ENCODE assay signal across 8 cellular contexts in the genomic region with DNA sequence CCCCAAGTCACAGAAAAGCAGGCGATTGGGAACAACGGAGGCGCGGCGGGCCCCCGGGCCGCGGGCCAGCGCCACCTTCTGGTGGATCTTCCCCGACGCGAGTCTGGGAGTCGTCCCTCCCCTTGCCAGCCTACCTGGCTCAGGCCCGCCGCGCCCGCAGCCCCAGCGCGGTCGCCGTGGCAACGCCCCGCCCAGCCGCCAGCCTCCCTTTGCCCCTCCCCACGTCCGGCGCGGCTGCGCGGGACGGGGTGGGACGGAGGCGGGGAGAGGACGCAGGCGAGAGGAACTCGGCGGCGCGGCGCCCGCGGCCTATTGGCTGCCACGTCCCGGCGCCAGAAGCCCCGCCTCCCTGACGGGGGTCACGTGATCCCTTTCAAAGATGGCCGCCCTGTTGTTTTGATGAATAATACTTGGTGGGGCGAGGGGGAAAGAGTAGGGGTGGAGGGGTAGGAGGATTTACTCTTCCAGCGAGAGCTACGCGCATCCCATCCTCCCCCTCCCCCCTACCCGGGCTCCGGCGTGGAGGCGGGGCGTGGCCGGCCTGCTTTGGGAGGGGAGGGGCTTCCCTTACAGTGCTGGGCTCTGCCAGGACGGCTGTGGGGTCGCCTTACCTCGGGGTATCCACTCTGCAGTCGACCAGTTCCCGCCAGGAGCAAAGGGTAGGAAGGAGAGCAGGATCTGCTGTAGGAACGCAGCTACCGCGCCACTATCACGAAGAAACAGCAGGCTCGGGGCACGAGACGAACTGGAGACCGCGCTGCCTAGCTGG. TPM values are rescaled to one million over a fixed set of nuclear protein-coding genes. Genes with fewer than 3 reads are reported as not detected.
DNase-seq lines count a peak whose midpoint lies in the region; ATAC-seq and TF ChIP-seq lines count a peak whose summit lies in the region.

A gene (plus strand): TSS at position 369 of the 769 bp plus-strand sequence. CDS start 713 bp downstream, outside the sequence.

- TF ChIP-seq CTCF in LNCaP clone FGC (IDR thresholded peaks at IDR 0.05; ENCODE audit: control insufficient read depth, extremely low read depth, insufficient read depth) (peak; percentile 75), RWPE1 (conservative IDR thresholded peaks at IDR 0.05; ENCODE audit: low read depth) (peak; percentile 95), fibroblast of mammary gland (conservative IDR thresholded peaks at IDR 0.05; ENCODE audit: control insufficient read depth, insufficient read depth, low read depth, low read length) (peak; percentile 53), natural killer cell (IDR thresholded peaks at IDR 0.05) (peak; percentile 79)

- H3K36me3 Mint-ChIP-seq in activated T-helper 17 cell treated with anti-CD3 and anti-CD28 coated beads, Interleukin-2, amount 50 U/mL, for 72 hours (ENCODE audit: low read depth), result peaks cover 23% of the 10 kb centered on the region
- H3K36me3 Mint-ChIP-seq in natural killer cell, result no peaks in the 10 kb centered on the region

- ATAC-seq in activated T-helper 17 cell treated with anti-CD3 and anti-CD28 coated beads, Interleukin-2, amount 50 U/mL, for 72 hours (replicated peaks), result peak; percentile 96
- ATAC-seq in natural killer cell, result peak; percentile 96 to 100 (median 96)

- DNase-seq in ELF-1 (ENCODE audit: low read depth, low spot score) (peak; percentile 100), H4 (ENCODE audit: low spot score) (peak; percentile 95), LNCaP clone FGC (ENCODE audit: low read depth) (peak; percentile 85), RWPE1 (ENCODE audit: low spot score) (peak; percentile 98), fibroblast of mammary gland (ENCODE audit: low read depth) (peak; percentile 95), natural killer cell (peak; percentile 99)
- peak; percentile 96 for DNase-seq in stimulated activated naive CD4-positive, alpha-beta T cell treated with Interleukin-2 at 50 U/mL for 16 hours (lab: John Stamatoyannopoulos, UW)

- peak within 1 kb of the TSS; percentile 97 for H3K27ac ChIP-seq in RWPE1

- peak within 1 kb of the TSS; percentile 93 for H3K4me3 Mint-ChIP-seq in activated T-helper 17 cell treated with anti-CD3 and anti-CD28 coated beads, Interleukin-2, amount 50 U/mL, for 72 hours
- H3K4me3 Mint-ChIP-seq in natural killer cell, result peak within 1 kb of the TSS; percentile 93

- no peaks in the 10 kb centered on the region for H3K9me3 Mint-ChIP-seq in activated T-helper 17 cell treated with anti-CD3 and anti-CD28 coated beads, Interleukin-2, amount 50 U/mL, for 72 hours
- H3K9me3 Mint-ChIP-seq in natural killer cell, result no peaks in the 10 kb centered on the region

- intact Hi-C loops in natural killer cell (cut with micrococcal nuclease), result loop anchor here (1.0 to 2.0 kb wide), 4 partner anchors 82 to 157 kb away; a partner anchor contains a TSS

- POLR2A ChIA-PET in RWPE1 (lab: Yijun Ruan, JAX; ENCODE audit: low non-redundant PET), result no interaction called here

- H3K27ac Mint-ChIP-seq in activated T-helper 17 cell treated with anti-CD3 and anti-CD28 coated beads, Interleukin-2, amount 50 U/mL, for 72 hours, result peak within 1 kb of the TSS; percentile 74
- peak within 1 kb of the TSS; percentile 83 to 98 for H3K27ac Mint-ChIP-seq in natural killer cell

- H3K27me3 Mint-ChIP-seq in activated T-helper 17 cell treated with anti-CD3 and anti-CD28 coated beads, Interleukin-2, amount 50 U/mL, for 72 hours, result no peaks in the 10 kb centered on the region
- H3K27me3 Mint-ChIP-seq in natural killer cell (ENCODE audit: low read depth in 2 of 2), result no peaks in the 10 kb centered on the region

- H3K4me3 ChIP-seq in LNCaP clone FGC (ENCODE audit: low read depth, low read length), result peak within 1 kb of the TSS; percentile 98
- peak within 1 kb of the TSS; percentile 98 for H3K4me3 ChIP-seq in fibroblast of mammary gland (ENCODE audit: control insufficient read depth, low read depth, low read length)

- CTCF ChIA-PET in RWPE1 (lab: Yijun Ruan, JAX), result interaction anchor here (0.5 to 0.7 kb wide), 3 partner anchors 14 to 977 kb away, joined by 3 to 4 read pairs (median 3); no protein-coding TSS in a partner anchor

- H3K4me1 Mint-ChIP-seq in activated T-helper 17 cell treated with anti-CD3 and anti-CD28 coated beads, Interleukin-2, amount 50 U/mL, for 72 hours, result peaks cover 11% of the 10 kb centered on the region
- H3K4me1 Mint-ChIP-seq in natural killer cell, result peaks cover 24% of the 10 kb centered on the region in 2 donors

RNA-seq across cellular contexts. Expression of the gene that starts here (rescaled TPM):
- 23.6 and 32.4 TPM in 2 replicates for total RNA-seq in H4 (2014; rRNA removed; shearing (Covaris generic))
- total RNA-seq in activated T-helper 17 cell treated with anti-CD3 and anti-CD28 coated beads, Interleukin-2, amount 50 U/mL, for 72 hours, result 10 to 100 TPM; 44.2 to 47.4 TPM
- total RNA-seq in natural killer cell, result 10 to 100 TPM; 37.0 to 48.0 (median 41.4) TPM

Comparison
In these comparisons a context has a peak if more than half of its experiments do, and no peak if none do; other contexts are left out.
1. Peak in every context shown above with its lines: DNase-seq, ATAC-seq, H3K4me3 ChIP-seq and H3K27ac ChIP-seq.